Comparison of ENCODE assay signal across 10 cellular contexts in genomic region chr2:218401834-218402370, GRCh38. TPM values are rescaled to one million over a fixed set of nuclear protein-coding genes. Genes with fewer than 3 reads are reported as not detected.
DNase-seq lines count a peak whose midpoint lies in the region; ATAC-seq and TF ChIP-seq lines count a peak whose summit lies in the region.
"Had no signal": no experiment of that assay in that cellular context is flagged by ENCODE, and none has a peak within 500 bp of the region (broad histone marks: within the 10 kb centered on the region; RNA-seq: fewer than 3 reads in every experiment).

No MANE protein-coding gene starts in this region.

- peaks cover 77% of the 10 kb centered on the region for H3K36me3 Mint-ChIP-seq in dendritic cell treated with granulocyte-macrophage colony-stimulating factor and Interleukin-4, amounts not matched to agents 40 ng/mL and 50 ng/mL, for 4 days (ENCODE audit: low read depth)

- H3K9me2 ChIP-seq in neural cell (ENCODE audit: insufficient read depth, low read length): no peaks in the 10 kb centered on the region

- ATAC-seq in GM18861 (IDR thresholded peaks at IDR 0.05; ENCODE audit: unreplicated experiment) (no peak), HG02763 (IDR thresholded peaks at IDR 0.05; ENCODE audit: unreplicated experiment) (no peak), GM21390 (IDR thresholded peaks at IDR 0.05; ENCODE audit: unreplicated experiment) (no peak)
- no peak for ATAC-seq in activated CD4-positive, CD25-positive, alpha-beta regulatory T cell treated with anti-CD3 and anti-CD28 coated beads, Interleukin-2, amount 50 U/mL, for 24 hours

- H3F3A ChIP-seq in neural cell (ENCODE audit: insufficient read depth, low read length, poor library complexity, severe bottlenecking): no peaks in the 10 kb centered on the region

- intact Hi-C loops in dendritic cell treated with granulocyte-macrophage colony-stimulating factor and Interleukin-4, amounts not matched to agents 40 ng/mL and 50 ng/mL, for 4 days (cut with micrococcal nuclease): no loop called here

- H3K27me3 ChIP-seq in NT2/D1 (ENCODE audit: insufficient read depth, insufficient read length) (peaks cover 20% of the 10 kb centered on the region), neural cell (ENCODE audit: insufficient read depth, low read depth, low read length) (peaks cover 27% of the 10 kb centered on the region)

- H3K9ac ChIP-seq in NT2/D1 (ENCODE audit: insufficient read length, low read depth): peak overlapping the region; percentile 29
- H3K9ac ChIP-seq in neural cell (ENCODE audit: low read length): no peak overlapping the region

- no peaks in the 10 kb centered on the region for H3K79me2 ChIP-seq in neural cell (replicated peaks; ENCODE audit: insufficient read depth, low read length)

- no peak for TF ChIP-seq EP300 in neural cell (conservative IDR thresholded peaks at IDR 0.05; ENCODE audit: poor library complexity, severe bottlenecking)

- no peak for TF ChIP-seq RAD21 in neural cell (conservative IDR thresholded peaks at IDR 0.05)

- no peak overlapping the region for H2AFZ ChIP-seq in neural cell (ENCODE audit: low read depth, low read length)

- peaks cover 18% of the 10 kb centered on the region for H3K4me1 ChIP-seq in NT2/D1 (ENCODE audit: insufficient read depth, insufficient read length)

- H3K27ac Mint-ChIP-seq in dendritic cell treated with granulocyte-macrophage colony-stimulating factor and Interleukin-4, amounts not matched to agents 40 ng/mL and 50 ng/mL, for 4 days: peak overlapping the region; percentile 96

- no peaks in the 10 kb centered on the region for H4K20me1 ChIP-seq in neural cell (ENCODE audit: insufficient read depth)

- H3K36me3 ChIP-seq in NT2/D1 (ENCODE audit: insufficient read depth, insufficient read length, low read length) (peaks cover 39% of the 10 kb centered on the region), neural cell (ENCODE audit: insufficient read depth, low read length) (no peaks in the 10 kb centered on the region)

- DNase-seq in AG09309 (ENCODE audit: low read depth) (no peak), NT2/D1 (ENCODE audit: low read depth, low spot score) (no peak)
- DNase-seq: GF-D8 had no signal

- H3K4me3 Mint-ChIP-seq in dendritic cell treated with granulocyte-macrophage colony-stimulating factor and Interleukin-4, amounts not matched to agents 40 ng/mL and 50 ng/mL, for 4 days: peak overlapping the region; percentile 99

- H3K4me3 ChIP-seq in AG09309 (ENCODE audit: control insufficient read depth, low read depth, low read length) (peak overlapping the region; percentile 77), NT2/D1 (ENCODE audit: insufficient read length, low read depth) (no peak overlapping the region), neural cell (ENCODE audit: low read length) (peak overlapping the region; percentile 81)

- no peaks in the 10 kb centered on the region for H3K9me3 Mint-ChIP-seq in dendritic cell treated with granulocyte-macrophage colony-stimulating factor and Interleukin-4, amounts not matched to agents 40 ng/mL and 50 ng/mL, for 4 days

- H3K9me3 ChIP-seq in NT2/D1 (ENCODE audit: insufficient read depth, low read length): no peaks in the 10 kb centered on the region
- H3K9me3 ChIP-seq in neural cell (ENCODE audit: low read length): no peaks in the 10 kb centered on the region

- no peak overlapping the region for H3K27ac ChIP-seq in neural cell (ENCODE audit: low read length)

- H3K4me2 ChIP-seq in neural cell (ENCODE audit: low read length): no peak overlapping the region

- no peaks in the 10 kb centered on the region for H3K27me3 Mint-ChIP-seq in dendritic cell treated with granulocyte-macrophage colony-stimulating factor and Interleukin-4, amounts not matched to agents 40 ng/mL and 50 ng/mL, for 4 days

- no peak for TF ChIP-seq CTCF in AG09309 (IDR thresholded peaks at IDR 0.05; ENCODE audit: control insufficient read depth, insufficient read depth, low read depth, low read length, missing control alignments)
- TF ChIP-seq CTCF in neural cell (IDR thresholded peaks at IDR 0.05; ENCODE audit: poor library complexity, severe bottlenecking): no peak

- peaks cover 72% of the 10 kb centered on the region for H3K4me1 Mint-ChIP-seq in dendritic cell treated with granulocyte-macrophage colony-stimulating factor and Interleukin-4, amounts not matched to agents 40 ng/mL and 50 ng/mL, for 4 days (ENCODE audit: low read depth)

TF ChIP-seq in neural cell, 6 proteins besides CTCF, POLR2A, EP300 and RAD21:
- TF ChIP-seq MXI1 (conservative IDR thresholded peaks at IDR 0.05; ENCODE audit: poor library complexity, severe bottlenecking) (no peak), TAF1 (IDR thresholded peaks at IDR 0.05; ENCODE audit: low read depth) (no peak), EZH2 (IDR thresholded peaks at IDR 0.05; ENCODE audit: borderline replicate concordance, insufficient read depth, low read length, poor library complexity, severe bottlenecking) (no peak), POLR2AphosphoS5 (IDR thresholded peaks at IDR 0.05) (no peak), SMC3 (conservative IDR thresholded peaks at IDR 0.05; ENCODE audit: poor library complexity) (no peak), REST (IDR thresholded peaks at IDR 0.05; ENCODE audit: borderline replicate concordance) (no peak)

RNA-seq across cellular contexts. Expression of gene CTDSP1, which starts 2.2 kb away (rescaled TPM):
- 0.97 and 1.3 TPM in 2 replicates for polyA plus RNA-seq in neural cell
- 5.6 and 6.8 TPM in 2 replicates for polyA minus RNA-seq in neural cell

RNA-seq across cellular contexts. Expression of gene VIL1, which starts 17.0 kb away (rescaled TPM):
- 0.06 TPM in 1 of 2 replicates, not detected in the other for polyA plus RNA-seq in neural cell
- not detected in 2 replicates for polyA minus RNA-seq in neural cell

RNA-seq across cellular contexts. Expression of gene SLC11A1, which starts 19.8 kb away (rescaled TPM):
- polyA plus RNA-seq in neural cell: 0.04 TPM in 1 of 2 replicates, not detected in the other
- polyA minus RNA-seq in neural cell: 0.49 TPM in 1 of 2 replicates, not detected in the other

RNA-seq across cellular contexts. Expression of gene CATIP, which starts 45.2 kb away (rescaled TPM):
- polyA plus RNA-seq in neural cell: not detected in 2 replicates
- 1.2 TPM in 1 of 2 replicates, not detected in the other for polyA minus RNA-seq in neural cell
- polyA plus RNA-seq: H1 had no signal
